1 cellular context compared by ENCODE assay signal in genomic region chrX:40721489-40722106, GRCh38.
TF ChIP-seq lines count a peak whose summit lies in the region.

No MANE protein-coding gene starts in this region.

TF ChIP-seq in GM12878, 131 proteins besides CTCF, POLR2A, EP300 and RAD21:
- no peak for TF ChIP-seq ZNF592 (IDR thresholded peaks at IDR 0.05)
- TF ChIP-seq ATF7 (IDR thresholded peaks at IDR 0.05; ENCODE audit: low read depth): no peak
- no peak for TF ChIP-seq CHD4 (IDR thresholded peaks at IDR 0.05)
- no peak for TF ChIP-seq CREB1 (IDR thresholded peaks at IDR 0.05; ENCODE audit: low read depth)
- TF ChIP-seq HCFC1 (IDR thresholded peaks at IDR 0.05; ENCODE audit: low read length): no peak
- TF ChIP-seq ZNF24 (IDR thresholded peaks at IDR 0.05): no peak
- TF ChIP-seq TCF7 (IDR thresholded peaks at IDR 0.05; ENCODE audit: borderline replicate concordance): no peak
- no peak for TF ChIP-seq IKZF2 (IDR thresholded peaks at IDR 0.05)
- no peak for TF ChIP-seq USF2 (IDR thresholded peaks at IDR 0.05; ENCODE audit: borderline replicate concordance, low read depth, low read length)
- no peak for TF ChIP-seq SMAD5 (IDR thresholded peaks at IDR 0.05; ENCODE audit: low read depth)
- no peak for TF ChIP-seq ATF3 (IDR thresholded peaks at IDR 0.05; ENCODE audit: borderline replicate concordance, extremely low read depth, low read depth, low read length)
- no peak for TF ChIP-seq NFXL1 (IDR thresholded peaks at IDR 0.05; ENCODE audit: borderline replicate concordance)
- TF ChIP-seq MTA3 (IDR thresholded peaks at IDR 0.05; ENCODE audit: borderline replicate concordance, low read length): no peak
- TF ChIP-seq RAD51 (IDR thresholded peaks at IDR 0.05): no peak
- no peak for TF ChIP-seq SUZ12 (IDR thresholded peaks at IDR 0.05; ENCODE audit: unreplicated experiment)
- no peak for TF ChIP-seq PAX5 (IDR thresholded peaks at IDR 0.05; ENCODE audit: borderline replicate concordance, low read depth, low read length)
- TF ChIP-seq SKIL (IDR thresholded peaks at IDR 0.05; ENCODE audit: low read depth, poor library complexity, severe bottlenecking): no peak
- TF ChIP-seq REST (IDR thresholded peaks at IDR 0.05; ENCODE audit: low read depth, low read length): no peak
- TF ChIP-seq FOS (IDR thresholded peaks at IDR 0.05; ENCODE audit: borderline replicate concordance, extremely low read depth, insufficient read length): no peak
- TF ChIP-seq ZZZ3 (IDR thresholded peaks at IDR 0.05; ENCODE audit: control insufficient read depth, insufficient read length, low read depth): no peak
